In genomic region chr20:64039293-64040160, GRCh38 we compare ENCODE assay signal across 7 cellular contexts. TPM values are rescaled to one million over a fixed set of nuclear protein-coding genes. Genes with fewer than 3 reads are reported as not detected.
DNase-seq lines count a peak whose midpoint lies in the region; ATAC-seq and TF ChIP-seq lines count a peak whose summit lies in the region.

No MANE protein-coding gene starts in this region.

- no peak for DNase-seq in HCT116 (ENCODE audit: low read depth, low spot score)
- no peak for DNase-seq in WTC11 (ENCODE audit: low spot score)
- DNase-seq in right cardiac atrium: no peak
- DNase-seq in stimulated activated effector memory CD8-positive, alpha-beta T cell treated with anti-CD3 and anti-CD28 coated beads, Interleukin-12 subunit alpha, Interleukin-12 subunit beta, amount 100 ng/mL, for 72 hours (ENCODE audit: low spot score in 2 of 2): no peak
- DNase-seq in head of caudate nucleus: no peak

- CTCF ChIA-PET in HCT116 (lab: Charles Lee) (interaction anchor here (0.7 to 5.1 kb wide), 11 partner anchors 8 to 543 kb away, joined by 3 to 35 read pairs (median 8); partner anchors contain the start of genes PRPF6 and TCEA2), WTC11 (lab: Charles Lee) (interaction anchor here (0.6 to 6.1 kb wide), 21 partner anchors 8 to 92 kb away, joined by 3 to 53 read pairs (median 7); partner anchors contain the start of genes LKAAEAR1, OPRL1, PRPF6 and RGS19)

- WGBS in right cardiac atrium: 10% methylated on average over 17 of the region's 17 CpGs

- no peak for TF ChIP-seq RAD21 in HCT116 (IDR thresholded peaks at IDR 0.05; ENCODE audit: low read depth)

- RAD21 ChIA-PET in HCT116 (lab: Charles Lee; ENCODE audit: low non-redundant PET in 1 of 2, low total read pairs in 2 of 2, uncharacterized antibody in 2 of 2, unreplicated experiment in 2 of 2): interaction anchor here (0.6 to 1.1 kb wide), 2 partner anchors 26 to 464 kb away, joined by 3 to 4 read pairs; no protein-coding TSS in a partner anchor

- peak overlapping the region; percentile 43 to 65 for H3K4me3 ChIP-seq in HCT116 (replicated peaks in 1 of 2; ENCODE audit: low read depth in 1 of 2, low read length in 2 of 2)
- H3K4me3 ChIP-seq in right cardiac atrium (ENCODE audit: low read length): peak overlapping the region; percentile 49

- peak overlapping the region; percentile 54 for H3K4me3 Mint-ChIP-seq in WTC11
- peak overlapping the region; percentile 67 for H3K4me3 Mint-ChIP-seq in stimulated activated effector memory CD8-positive, alpha-beta T cell treated with anti-CD3 and anti-CD28 coated beads, Interleukin-12 subunit alpha, Interleukin-12 subunit beta, amount 100 ng/mL, for 72 hours

- TF ChIP-seq POLR2A in HCT116 (IDR thresholded peaks at IDR 0.05; ENCODE audit: borderline replicate concordance, extremely low read depth, insufficient read depth, insufficient read length): no peak

- H3K27me3 Mint-ChIP-seq in WTC11 (ENCODE audit: low read depth): peaks cover 50% of the 10 kb centered on the region

- intact Hi-C loops in HCT116 (cut with micrococcal nuclease) (loop anchor here (1.0 kb wide), 1 partner anchor 81 kb away; no protein-coding TSS in a partner anchor), right cardiac atrium (cut with DNase I) (loop anchor here in 1 of 4 donors (5.0 kb wide), 1 partner anchor 83 kb away; no protein-coding TSS in a partner anchor), head of caudate nucleus (cut with DNase I) (no loop called here)

- H3K79me2 ChIP-seq in HCT116 (ENCODE audit: insufficient read depth, low read length): no peaks in the 10 kb centered on the region

- POLR2A ChIA-PET in HCT116 (lab: Charles Lee) (interaction anchor here (1.0 to 1.6 kb wide), 4 partner anchors 23 to 175 kb away, joined by 3 to 6 read pairs (median 4); partner anchors contain the start of genes TCEA2 and TPD52L2), WTC11 (lab: Charles Lee) (no interaction called here)

- no peaks in the 10 kb centered on the region for H4K20me1 ChIP-seq in HCT116 (ENCODE audit: insufficient read depth)

- peak overlapping the region; percentile 92 for H3K27ac ChIP-seq in HCT116 (ENCODE audit: low read depth, low read length)
- H3K27ac ChIP-seq in right cardiac atrium (ENCODE audit: low read length): peak overlapping the region; percentile 15

- no peak overlapping the region for H3K27ac Mint-ChIP-seq in WTC11
- H3K27ac Mint-ChIP-seq in stimulated activated effector memory CD8-positive, alpha-beta T cell treated with anti-CD3 and anti-CD28 coated beads, Interleukin-12 subunit alpha, Interleukin-12 subunit beta, amount 100 ng/mL, for 72 hours: peak overlapping the region; percentile 67

- peak; percentile 28 for ATAC-seq in HCT116
- peak; percentile 5 for ATAC-seq in WTC11
- peak; percentile 60 to 70 for ATAC-seq in right cardiac atrium
- ATAC-seq in stimulated activated effector memory CD8-positive, alpha-beta T cell treated with anti-CD3 and anti-CD28 coated beads, Interleukin-12 subunit alpha, Interleukin-12 subunit beta, amount 100 ng/mL, for 72 hours: no peak
- ATAC-seq in GM18861 (IDR thresholded peaks at IDR 0.05; ENCODE audit: unreplicated experiment): no peak
- no peak for ATAC-seq in GM18907 (IDR thresholded peaks at IDR 0.05; ENCODE audit: unreplicated experiment)

- TF ChIP-seq CTCF in HCT116 (IDR thresholded peaks at IDR 0.05 in 2 of 3, conservative IDR thresholded peaks at IDR 0.05 in 1 of 3; ENCODE audit: borderline replicate concordance in 1 of 3, insufficient read depth in 1 of 3, low read depth in 2 of 3, low read length in 2 of 3) (no peak), WTC11 (IDR thresholded peaks at IDR 0.05) (0 out of 2 replicates have a peak, but pooled peaks have one; percentile 2)

- peak overlapping the region; percentile 96 for H3K4me2 ChIP-seq in HCT116 (ENCODE audit: low read length)

- H3K4me1 ChIP-seq in HCT116 (ENCODE audit: control insufficient read depth in 1 of 2, insufficient read depth in 2 of 2, low read length in 2 of 2) (peaks cover 7 to 25% of the 10 kb centered on the region in 2 experiments), right cardiac atrium (ENCODE audit: control insufficient read depth, insufficient read depth, low read length) (no peaks in the 10 kb centered on the region)

- H3K36me3 Mint-ChIP-seq in WTC11: no peaks in the 10 kb centered on the region
- peaks cover 12% of the 10 kb centered on the region for H3K36me3 Mint-ChIP-seq in stimulated activated effector memory CD8-positive, alpha-beta T cell treated with anti-CD3 and anti-CD28 coated beads, Interleukin-12 subunit alpha, Interleukin-12 subunit beta, amount 100 ng/mL, for 72 hours

- H3K27me3 ChIP-seq in HCT116 (ENCODE audit: insufficient read depth, low read length): no peaks in the 10 kb centered on the region
- H3K27me3 ChIP-seq in right cardiac atrium (ENCODE audit: control insufficient read depth, insufficient read depth): no peaks in the 10 kb centered on the region

- no peak overlapping the region for H2AFZ ChIP-seq in HCT116 (ENCODE audit: low read depth, low read length, poor library complexity, severe bottlenecking)

- H3K9me3 Mint-ChIP-seq in WTC11: no peaks in the 10 kb centered on the region
- no peaks in the 10 kb centered on the region for H3K9me3 Mint-ChIP-seq in stimulated activated effector memory CD8-positive, alpha-beta T cell treated with anti-CD3 and anti-CD28 coated beads, Interleukin-12 subunit alpha, Interleukin-12 subunit beta, amount 100 ng/mL, for 72 hours

- H3K9me2 ChIP-seq in HCT116 (ENCODE audit: insufficient read depth): no peaks in the 10 kb centered on the region

- H3K9ac ChIP-seq in HCT116 (ENCODE audit: low read length): peak overlapping the region; percentile 63

- BruUV-seq in HCT116 (replicated peaks; lab: Mats Ljungman, UMichigan): no TSS peak

- H3K36me3 ChIP-seq in HCT116 (ENCODE audit: control insufficient read depth in 1 of 2, insufficient read depth in 2 of 2, low read length in 2 of 2): no peaks in the 10 kb centered on the region

- H3K9me3 ChIP-seq in HCT116 (ENCODE audit: control insufficient read depth in 1 of 2, insufficient read depth in 1 of 2, low read depth in 1 of 2, low read length in 2 of 2) (no peaks in the 10 kb centered on the region), right cardiac atrium (ENCODE audit: control insufficient read depth, low read length) (no peaks in the 10 kb centered on the region)

- H3K4me1 Mint-ChIP-seq in WTC11: peaks cover 32% of the 10 kb centered on the region
- H3K4me1 Mint-ChIP-seq in stimulated activated effector memory CD8-positive, alpha-beta T cell treated with anti-CD3 and anti-CD28 coated beads, Interleukin-12 subunit alpha, Interleukin-12 subunit beta, amount 100 ng/mL, for 72 hours: peaks cover 31% of the 10 kb centered on the region

TF ChIP-seq in HCT116, 20 proteins besides CTCF, POLR2A, EP300 and RAD21:
- TF ChIP-seq TCF7L2 (IDR thresholded peaks at IDR 0.05; ENCODE audit: borderline replicate concordance, extremely low read depth, insufficient read depth, insufficient read length) (no peak), POLR2AphosphoS5 (IDR thresholded peaks at IDR 0.05; ENCODE audit: low read depth, low read length) (no peak), SIN3A (IDR thresholded peaks at IDR 0.05; ENCODE audit: low read depth) (no peak), FOSL1 (IDR thresholded peaks at IDR 0.05; ENCODE audit: low read depth) (no peak), ZFX (IDR thresholded peaks at IDR 0.05) (no peak)
TF ChIP-seq in HCT116: peak in this region for 0.

TF ChIP-seq in WTC11, 78 proteins besides CTCF, POLR2A, EP300 and RAD21 (continues in another document):
- TF ChIP-seq ZNF423 (CRISPR knock-in tag; IDR thresholded peaks at IDR 0.05) (no peak), NFE2L1 (CRISPR knock-in tag; IDR thresholded peaks at IDR 0.05) (no peak), USF1 (CRISPR knock-in tag; IDR thresholded peaks at IDR 0.05) (no peak), SMAD4 (CRISPR knock-in tag; IDR thresholded peaks at IDR 0.05) (no peak), E2F4 (CRISPR knock-in tag; IDR thresholded peaks at IDR 0.05; ENCODE audit: borderline replicate concordance, low read depth) (0 out of 2 replicates have a peak, but pooled peaks have one; percentile 37)

RNA-seq across cellular contexts. Expression of gene C20orf204, which starts 3.5 kb away (rescaled TPM):
- total RNA-seq in HCT116 (2021; ENCODE audit: unreplicated experiment) (2.5 TPM), WTC11 (2021) (1.6 to 2.4 TPM (median 2.1 TPM) in 3 replicates), right cardiac atrium (under 1 TPM; 0.21 to 0.82 (median 0.49) TPM)
- 0.47 and 0.61 TPM in 2 replicates for polyA plus RNA-seq in HCT116 (2012)
- 0.36 TPM for polyA plus RNA-seq in right cardiac atrium

RNA-seq across cellular contexts. Expression of gene SOX18, which starts 9.9 kb away (rescaled TPM):
- total RNA-seq in HCT116 (2021; ENCODE audit: unreplicated experiment): 3.3 TPM
- 1.2 and 1.8 TPM in 2 replicates for polyA plus RNA-seq in HCT116 (2012)
- total RNA-seq in WTC11 (2021): 0.73 to 0.81 TPM (median 0.80 TPM) in 3 replicates
- 10 to 100 TPM; 28.7 to 42.1 (median 41.1) TPM for total RNA-seq in right cardiac atrium
- 26.8 TPM for polyA plus RNA-seq in right cardiac atrium

RNA-seq across cellular contexts. Expression of gene TCEA2, which starts 23.5 kb away (rescaled TPM):
- total RNA-seq in HCT116 (2021; ENCODE audit: unreplicated experiment): 29.7 TPM
- polyA plus RNA-seq in HCT116 (2012): 37.7 and 40.4 TPM in 2 replicates
- 55.8 to 63.6 TPM (median 63.5 TPM) in 3 replicates for total RNA-seq in WTC11 (2021)
- 10 to 100 TPM; 46.3 to 52.0 (median 50.0) TPM for total RNA-seq in right cardiac atrium
- 38.3 TPM for polyA plus RNA-seq in right cardiac atrium

RNA-seq across cellular contexts. Expression of gene RGS19, which starts 39.8 kb away (rescaled TPM):
- 21.4 TPM for total RNA-seq in HCT116 (2021; ENCODE audit: unreplicated experiment)
- 18.1 and 21.4 TPM in 2 replicates for polyA plus RNA-seq in HCT116 (2012)
- total RNA-seq in WTC11 (2021): 13.8 to 15.9 TPM (median 15.1 TPM) in 3 replicates
- total RNA-seq in right cardiac atrium: 1 to 10 TPM; 6.3 to 9.1 (median 8.3) TPM
- polyA plus RNA-seq in right cardiac atrium: 5.8 TPM

RNA-seq across cellular contexts. Expression of gene OPRL1, which starts 40.4 kb away (rescaled TPM):
- 1.6 TPM for total RNA-seq in HCT116 (2021; ENCODE audit: unreplicated experiment)
- 1.6 and 1.7 TPM in 2 replicates for polyA plus RNA-seq in HCT116 (2012)
- 1.7 to 2.2 TPM (median 2.0 TPM) in 3 replicates for total RNA-seq in WTC11 (2021)
- 1 to 10 TPM in 2 of 4 donors, under 1 TPM in 2; 0.50 to 1.3 (median 1.1) TPM for total RNA-seq in right cardiac atrium
- polyA plus RNA-seq in right cardiac atrium: 0.81 TPM

Comparison
In these comparisons a context has a peak if more than half of its experiments do, and no peak if none do; other contexts are left out.
1. ATAC-seq: peak in HCT116 (single experiment), WTC11 (single experiment) and right cardiac atrium (2 of 2); none in stimulated activated effector memory CD8-positive, alpha-beta T cell treated with anti-CD3 and anti-CD28 coated beads, Interleukin-12 subunit alpha, Interleukin-12 subunit beta, amount 100 ng/mL, for 72 hours (single experiment), GM18861 (single experiment) and GM18907 (single experiment).
2. Of the 4 proteins assayed by ChIP-seq in both WTC11 and HCT116: peak only in WTC11: CTCF; only in HCT116: none; in both: none; in neither: 3.